In genomic region chr7:90610105-90610504, GRCh38 we compare ENCODE assay signal across 26 cellular contexts.
"Had no signal": no experiment of that assay in that cellular context is flagged by ENCODE, and none has a peak within 500 bp of the region (broad histone marks: within the 10 kb centered on the region; RNA-seq: fewer than 3 reads in every experiment).

No MANE protein-coding gene starts in this region.

- H3K9ac ChIP-seq: KMS-11 had no signal

- H3K4me1 ChIP-seq: ascending aorta had no signal

- H3K4me2 ChIP-seq: KMS-11, PC-9 had no signal

- H3K4me3 ChIP-seq: ascending aorta, cardiac muscle cell, PC-9, SJCRH30, SK-N-MC had no signal

- H2AFZ ChIP-seq: PC-9 had no signal

- H3K9me3 ChIP-seq: ascending aorta, SJCRH30 had no signal

- H3K27ac ChIP-seq: ascending aorta, cardiac muscle cell, KMS-11, PC-9, RWPE1, SJCRH30, SK-N-MC had no signal

- H3K27me3 ChIP-seq: ascending aorta, cardiac muscle cell, SJCRH30 had no signal

- H3K36me3 ChIP-seq: ascending aorta, cardiac muscle cell had no signal

- DNase-seq: activated CD4-positive, alpha-beta T cell treated with anti-CD3 and anti-CD28 coated beads, Interleukin-2, amount 10 ng/mL, durations not matched to agents 24 days and 14 days; activated CD4-positive, alpha-beta T cell treated with anti-CD3 and anti-CD28 coated beads, Interleukin-2, amount 50 U/mL, for 4 hours; activated CD8-positive, alpha-beta T cell treated with anti-CD3 and anti-CD28 coated beads for 36 hours; activated gamma-delta T cell; activated naive CD4-positive, alpha-beta T cell treated with Interleukin-2 at 50 U/mL for 16 hours; activated naive CD8-positive, alpha-beta T cell treated with anti-CD3 and anti-CD28 coated beads, Interleukin-2, amount 10 ng/mL, durations not matched to agents 7 days and 5 days; activated T-cell treated with anti-CD3 and anti-CD28 coated beads, Interleukin-2, amount 50 U/mL, for 24 hours; amygdala; NCI-H1105; NCI-H1417 treated with DMSO at 0.1 percent for 48 hours; NCI-H187 treated with DMSO at 0.1 percent for 48 hours; NCI-H2081; NCI-H2171 treated with DMSO at 0.1 percent for 48 hours; NCI-H226; NCI-H446 treated with DMSO at 0.1 percent for 48 hours; NCI-H524; NCI-H69; PC-9; SHP77; SJCRH30; T1000 had no signal
